ENCODE assay signal across 8 cellular contexts in genomic region chr9:87792831-87793288, GRCh38.
DNase-seq lines count a peak whose midpoint lies in the region; ATAC-seq, FAIRE-seq and TF ChIP-seq lines count a peak whose summit lies in the region.
"Had no signal": no experiment of that assay in that cellular context is flagged by ENCODE, and none has a peak within 500 bp of the region (broad histone marks: within the 10 kb centered on the region; RNA-seq: fewer than 3 reads in every experiment).

No MANE protein-coding gene starts in this region.

- peak in 1 of 6 experiments; percentile 7 for TF ChIP-seq CTCF in Peyer's patch (IDR thresholded peaks at IDR 0.05)
- peak in 2 of 3 experiments; percentile 8 to 14; a peak in 1 of 6 replicates for TF ChIP-seq CTCF in GM12878 (IDR thresholded peaks at IDR 0.05 in 2 of 3, conservative IDR thresholded peaks at IDR 0.05 in 1 of 3; ENCODE audit: control insufficient read depth in 2 of 3, extremely low read depth in 1 of 3, insufficient read depth in 1 of 3, low read depth in 3 of 3, low read length in 3 of 3)
- no peak for TF ChIP-seq CTCF in HepG2 (CRISPR knock-in tag; IDR thresholded peaks at IDR 0.05)
- TF ChIP-seq CTCF in stomach (IDR thresholded peaks at IDR 0.05), result no peak
- TF ChIP-seq CTCF in progenitor cell of endocrine pancreas (IDR thresholded peaks at IDR 0.05; ENCODE audit: unreplicated experiment), result no peak

- no peak overlapping the region for H3K4me3 ChIP-seq in Peyer's patch
- no peak overlapping the region for H3K4me3 ChIP-seq in GM12878
- H3K4me3 ChIP-seq in HepG2 (replicated peaks in 1 of 3; ENCODE audit: insufficient read depth in 1 of 3, low read depth in 2 of 3, low read length in 3 of 3), result no peak overlapping the region
- no peak overlapping the region for H3K4me3 ChIP-seq in stomach

- peak; percentile 54 for FAIRE-seq in GM12878 (lab: Jason Lieb, UNC)
- no peak for FAIRE-seq in HepG2 (lab: Jason Lieb, UNC)

- H3K4me1 Mint-ChIP-seq in progenitor cell of endocrine pancreas (ENCODE audit: low read depth), result peaks cover 16% of the 10 kb centered on the region

- H3K79me2 ChIP-seq in GM12878 (ENCODE audit: control insufficient read depth, insufficient read depth, low read length) (no peaks in the 10 kb centered on the region), HepG2 (ENCODE audit: insufficient read depth, low read length) (no peaks in the 10 kb centered on the region)

- POLR2A ChIA-PET in GM12878 (lab: Charles Lee) (no interaction called here), HepG2 (lab: Yijun Ruan, JAX) (interaction anchor here (0.8 to 1.4 kb wide), 2 partner anchors 66 to 67 kb away, joined by 3 to 4 read pairs; partner anchors contain the start of gene CTSL)

- TF ChIP-seq RAD21 in GM12878 (IDR thresholded peaks at IDR 0.05; ENCODE audit: insufficient read depth, low read depth, low read length) (no peak), HepG2 (CRISPR knock-in tag; IDR thresholded peaks at IDR 0.05) (no peak)

- WGBS in GM12878 (ENCODE audit: insufficient coverage, insufficient replicate concordance, low lambda C conversion rate, missing lambda C conversion rate), result 12% methylated on average over 6 of the region's 6 CpGs
- WGBS in HepG2 (ENCODE audit: low lambda C conversion rate), result 42% methylated on average over 4 of the region's 6 CpGs
- 53 to 73% (median 67%) methylated on average over 6 of the region's 6 CpGs for WGBS in stomach, 5 donors

- H3K27me3 Mint-ChIP-seq in progenitor cell of endocrine pancreas, result no peaks in the 10 kb centered on the region

- no peak overlapping the region for H3K27ac Mint-ChIP-seq in progenitor cell of endocrine pancreas
- H3K27ac Mint-ChIP-seq: activated naive CD8-positive, alpha-beta T cell treated with anti-CD3 and anti-CD28 coated beads, Interleukin-2, amount 10 ng/mL, durations not matched to agents 7 days and 5 days had no signal

- TF ChIP-seq EP300 in GM12878 (IDR thresholded peaks at IDR 0.05; ENCODE audit: borderline replicate concordance in 1 of 2, control insufficient read depth in 1 of 2, low read depth in 2 of 2, low read length in 2 of 2), result no peak
- TF ChIP-seq EP300 in HepG2 (IDR thresholded peaks at IDR 0.05; ENCODE audit: low read depth in 2 of 2, low read length in 2 of 2), result no peak
- no peak for TF ChIP-seq EP300 in HepG2 (CRISPR knock-in tag; IDR thresholded peaks at IDR 0.05; ENCODE audit: borderline replicate concordance)
- TF ChIP-seq EP300 in stomach (IDR thresholded peaks at IDR 0.05), result no peak

- in situ Hi-C loops in GM12878 (cut with MboI) (no loop called here), HepG2 (cut with HindIII; ENCODE audit: extremely low pct_ligation_motif_present, low pct_unique_long_range_greater_than_20kb) (no loop called here)

- CTCF ChIA-PET in GM12878 (lab: Yijun Ruan, JAX), result no interaction called here
- CTCF ChIA-PET in HepG2 (lab: Yijun Ruan, JAX; ENCODE audit: low intra/inter-chr PET ratio, low total read pairs), result no interaction called here

- H3K27me3 ChIP-seq in Peyer's patch (no peaks in the 10 kb centered on the region), GM12878 (replicated peaks in 1 of 2; ENCODE audit: control insufficient read depth in 2 of 2, insufficient read depth in 2 of 2, low read length in 1 of 2) (no peaks in the 10 kb centered on the region; a peak in 1 of 4 replicates), HepG2 (ENCODE audit: control insufficient read depth in 1 of 2, insufficient read depth in 2 of 2, low read length in 2 of 2) (peaks cover 1 to 7% of the 10 kb centered on the region in 2 experiments; a peak in 3 of 5 replicates), stomach (no peaks in the 10 kb centered on the region)

- H3K36me3 ChIP-seq in Peyer's patch (no peaks in the 10 kb centered on the region), GM12878 (ENCODE audit: control insufficient read depth in 2 of 2, insufficient read depth in 2 of 2, low read length in 1 of 2) (no peaks in the 10 kb centered on the region), HepG2 (replicated peaks in 1 of 2; ENCODE audit: control insufficient read depth in 1 of 2, insufficient read depth in 2 of 2, low read length in 2 of 2) (no peaks in the 10 kb centered on the region), stomach (no peaks in the 10 kb centered on the region)

- ATAC-seq in GM18868 (IDR thresholded peaks at IDR 0.05; ENCODE audit: unreplicated experiment), result peak; percentile 93
- peak; percentile 83 for ATAC-seq in HG02973 (IDR thresholded peaks at IDR 0.05; ENCODE audit: unreplicated experiment)
- ATAC-seq in GM12878, result peak; percentile 95
- ATAC-seq in HepG2, result peak; percentile 85

- BruUV-seq in GM12878 (replicated peaks; lab: Mats Ljungman, UMichigan) (no TSS peak), HepG2 (replicated peaks; lab: Mats Ljungman, UMichigan) (no TSS peak)

- H3K27ac ChIP-seq in Peyer's patch (peak overlapping the region in 3 of 4 donors; percentile 31 to 61 (median 57)), GM12878 (ENCODE audit: control insufficient read depth, insufficient read depth) (no peak overlapping the region), HepG2 (ENCODE audit: extremely low read length, insufficient read depth, low read length) (no peak overlapping the region), stomach (peak overlapping the region in 4 of 5 donors; percentile 53 to 82 (median 63))

- intact Hi-C loops in GM12878 (cut with micrococcal nuclease; ENCODE audit: unreplicated experiment), result no loop called here
- intact Hi-C loops in HepG2 (cut with micrococcal nuclease; ENCODE audit: unreplicated experiment), result no loop called here
- intact Hi-C loops in stomach (cut with DNase I; ENCODE audit: low total_unique reads), result no loop called here

- H3K4me1 ChIP-seq in Peyer's patch, result no peaks in the 10 kb centered on the region
- 0 out of 2 replicates have a peak, but pooled peaks cover 3% of the 10 kb centered on the region for H3K4me1 ChIP-seq in GM12878 (ENCODE audit: control insufficient read depth, insufficient read depth, low read length)
- peaks cover 15% of the 10 kb centered on the region for H3K4me1 ChIP-seq in HepG2 (ENCODE audit: insufficient read depth, low read length)
- H3K4me1 ChIP-seq in stomach, result peaks cover 0 to 4% (median 0%) of the 10 kb centered on the region in 4 donors

- H2AFZ ChIP-seq in GM12878 (ENCODE audit: control insufficient read depth, low read depth, low read length) (no peak overlapping the region), HepG2 (ENCODE audit: low read length) (no peak overlapping the region)

- DNase-seq in Peyer's patch (peak in 2 of 3 donors; percentile 16 to 71), GM12878 (ENCODE audit: low read depth, low spot score) (peak; percentile 36), HepG2 (ENCODE audit: low spot score) (peak; percentile 46), stomach (peak; percentile 40), progenitor cell of endocrine pancreas (ENCODE audit: low spot score, unreplicated experiment) (no peak)
- DNase-seq: activated naive CD8-positive, alpha-beta T cell treated with anti-CD3 and anti-CD28 coated beads, Interleukin-2, amount 10 ng/mL, durations not matched to agents 7 days and 5 days had no signal

- H3K9me3 ChIP-seq in Peyer's patch, result no peaks in the 10 kb centered on the region
- H3K9me3 ChIP-seq in GM12878 (replicated peaks; ENCODE audit: control insufficient read depth, insufficient read depth, low read length), result no peaks in the 10 kb centered on the region; the same call in 2 of the 3 replicates
- H3K9me3 ChIP-seq in HepG2 (ENCODE audit: low read length), result no peaks in the 10 kb centered on the region
- no peaks in the 10 kb centered on the region for H3K9me3 ChIP-seq in stomach

- H3K4me2 ChIP-seq in GM12878 (ENCODE audit: control insufficient read depth, insufficient read depth), result no peak overlapping the region
- peak overlapping the region; percentile 40 for H3K4me2 ChIP-seq in HepG2 (ENCODE audit: low read depth, low read length)

- SMC1A ChIA-PET in GM12878 (lab: Charles Lee; ENCODE audit: uncharacterized antibody, unreplicated experiment), result no interaction called here

- RAD21 ChIA-PET in GM12878 (lab: Charles Lee; ENCODE audit: unreplicated experiment), result no interaction called here

- no peak overlapping the region for H3K4me3 Mint-ChIP-seq in progenitor cell of endocrine pancreas (ENCODE audit: low read depth)
- H3K4me3 Mint-ChIP-seq: activated naive CD8-positive, alpha-beta T cell treated with anti-CD3 and anti-CD28 coated beads, Interleukin-2, amount 10 ng/mL, durations not matched to agents 7 days and 5 days had no signal

- H4K20me1 ChIP-seq in GM12878 (ENCODE audit: control insufficient read depth, insufficient read depth) (no peaks in the 10 kb centered on the region), HepG2 (ENCODE audit: insufficient read depth, low read length) (no peaks in the 10 kb centered on the region)

- TF ChIP-seq POLR2A in Peyer's patch (IDR thresholded peaks at IDR 0.05) (no peak), GM12878 (IDR thresholded peaks at IDR 0.05; ENCODE audit: low read depth, low read length) (no peak), HepG2 (IDR thresholded peaks at IDR 0.05; ENCODE audit: insufficient read depth in 1 of 2, low read depth in 2 of 2, low read length in 2 of 2) (no peak), stomach (IDR thresholded peaks at IDR 0.05) (no peak)

- H3K9ac ChIP-seq in GM12878 (ENCODE audit: control insufficient read depth, insufficient read depth, low read length) (no peak overlapping the region), HepG2 (ENCODE audit: insufficient read depth, low read depth, low read length) (no peak overlapping the region)

- H3K9me3 Mint-ChIP-seq in progenitor cell of endocrine pancreas (ENCODE audit: low read depth), result no peaks in the 10 kb centered on the region
- H3K9me3 Mint-ChIP-seq: activated naive CD8-positive, alpha-beta T cell treated with anti-CD3 and anti-CD28 coated beads, Interleukin-2, amount 10 ng/mL, durations not matched to agents 7 days and 5 days had no signal

- H3K36me3 Mint-ChIP-seq in progenitor cell of endocrine pancreas (ENCODE audit: insufficient read depth), result no peaks in the 10 kb centered on the region
- H3K36me3 Mint-ChIP-seq: activated naive CD8-positive, alpha-beta T cell treated with anti-CD3 and anti-CD28 coated beads, Interleukin-2, amount 10 ng/mL, durations not matched to agents 7 days and 5 days had no signal

TF ChIP-seq in GM12878, 131 proteins besides CTCF, POLR2A, EP300 and RAD21 (continues in another document):
- TF ChIP-seq BHLHE40 (IDR thresholded peaks at IDR 0.05; ENCODE audit: borderline replicate concordance in 1 of 2, low read depth in 2 of 2, low read length in 1 of 2) (peak; percentile 43 to 56; a peak in 3 of 4 replicates), EED (IDR thresholded peaks at IDR 0.05; ENCODE audit: low read depth) (peak; percentile 57; the same call in 1 of the 2 replicates), ASH2L (IDR thresholded peaks at IDR 0.05; ENCODE audit: borderline replicate concordance, low read depth) (no peak), FOXM1 (IDR thresholded peaks at IDR 0.05; ENCODE audit: low read depth, low read length) (no peak)

TF ChIP-seq in HepG2, 621 proteins besides CTCF, POLR2A, EP300 and RAD21 (continues in another document):
- no peak for TF ChIP-seq ZNF253 (CRISPR knock-in tag; IDR thresholded peaks at IDR 0.05; ENCODE audit: borderline replicate concordance)

Comparison
In these comparisons a context has a peak if more than half of its experiments do, and no peak if none do; other contexts are left out.
1. H3K27ac ChIP-seq: peak in Peyer's patch (3 of 4) and stomach (4 of 5); none in GM12878 (single experiment) and HepG2 (single experiment).
2. CTCF ChIP-seq: peak in GM12878 (2 of 3); none in HepG2 (single experiment), stomach (0 of 7) and progenitor cell of endocrine pancreas (single experiment).
3. Peak in every context shown above with its lines, with median percentiles within 50 percentile points of each other: ATAC-seq.